Comparison of ENCODE assay signal across 11 cellular contexts in the genomic region with DNA sequence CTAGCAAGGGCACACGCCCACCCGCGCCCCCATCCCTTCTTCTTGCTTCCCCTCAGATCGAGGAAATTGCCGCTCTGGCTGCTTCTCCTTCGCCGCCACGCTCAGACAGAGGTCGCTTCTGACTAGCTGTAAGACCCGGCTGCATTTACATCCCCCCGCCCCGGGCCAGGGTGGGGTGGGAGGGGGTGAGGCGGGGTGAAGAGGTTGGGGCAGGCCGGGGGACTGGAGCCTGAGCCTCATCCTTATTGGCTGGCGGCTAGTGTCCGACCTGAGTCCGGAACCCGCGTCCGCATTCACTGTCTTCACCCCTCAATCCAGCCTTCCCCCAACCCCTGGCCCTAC. TPM values are rescaled to one million over a fixed set of nuclear protein-coding genes. Genes with fewer than 3 reads are reported as not detected.
DNase-seq lines count a peak whose midpoint lies in the region; ATAC-seq, FAIRE-seq and TF ChIP-seq lines count a peak whose summit lies in the region.
"Had no signal": no experiment of that assay in that cellular context is flagged by ENCODE, and none has a peak within 500 bp of the region (broad histone marks: within the 10 kb centered on the region; RNA-seq: fewer than 3 reads in every experiment).

No MANE protein-coding gene starts in this region.

- H3K4me1 ChIP-seq in H9 (ENCODE audit: insufficient read depth, low read length) (peaks cover 6% of the 10 kb centered on the region), small intestine (ENCODE audit: control insufficient read depth in 2 of 2, insufficient read depth in 1 of 2, low read depth in 1 of 2, low read length in 1 of 2) (peaks cover 2 to 6% of the 10 kb centered on the region in 2 donors)

- peak; percentile 98 for DNase-seq in H9
- DNase-seq in activated B cell treated with CpG ODN at 0.5 μM for 24 hours: no peak
- peak; percentile 85 for DNase-seq in islet precursor cell
- DNase-seq in small intestine: peak; percentile 37
- DNase-seq in NCI-H446 (lab: John Stamatoyannopoulos, UW): no peak
- DNase-seq in GM19238 (ENCODE audit: insufficient read length, low spot score): no peak
- no peak for DNase-seq in stimulated activated CD4-positive, alpha-beta T cell treated with anti-CD3 and anti-CD28 coated beads, Interleukin-4, amount 100 ng/mL, for 24 hours
- no peak for DNase-seq in NCI-H2196 treated with DMSO at 0.1 percent for 48 hours (lab: John Stamatoyannopoulos, UW; ENCODE audit: unreplicated experiment)

- no peak overlapping the region for H2BK12ac ChIP-seq in H9 (ENCODE audit: insufficient read length, low read depth, low read length)

- H3K18ac ChIP-seq in H9 (ENCODE audit: insufficient read length, low read depth, low read length): peak overlapping the region; percentile 47

- CTCF ChIA-PET in activated B cell treated with CpG ODN at 0.5 μM for 24 hours (lab: Charles Lee): no interaction called here

- no peaks in the 10 kb centered on the region for H4K20me1 ChIP-seq in H9 (ENCODE audit: control insufficient read depth, insufficient read depth, insufficient read length)

- H3K23ac ChIP-seq in H9 (ENCODE audit: insufficient read length, low read depth, low read length): no peak overlapping the region

- H3K27me3 ChIP-seq in H9 (ENCODE audit: insufficient read depth, low read length) (peaks cover 31% of the 10 kb centered on the region; the same call in 1 of the 2 replicates), small intestine (ENCODE audit: control insufficient read depth in 2 of 2, insufficient read depth in 2 of 2, low read length in 2 of 2) (peaks cover 0 to 54% of the 10 kb centered on the region in 2 donors)

- H3K27ac Mint-ChIP-seq in H9 (peak overlapping the region in 2 of 3 experiments; percentile 72 to 75; a peak in 2 of 7 replicates), activated B cell treated with CpG ODN at 0.5 μM for 24 hours (no peak overlapping the region)
- H3K27ac Mint-ChIP-seq: activated naive CD4-positive, alpha-beta T cell treated with anti-CD3 and anti-CD28 coated beads, Interleukin-2, amount 50 U/mL, for 24 hours; T-helper 2 cell treated with Interferon-gamma antibody and Interleukin-4, amounts not matched to agents 5 μg/mL and 100 μg/mL, for 36 hours had no signal

- H3K36me3 ChIP-seq in small intestine (ENCODE audit: control insufficient read depth in 2 of 2, insufficient read depth in 2 of 2, low read length in 2 of 2): no peaks in the 10 kb centered on the region

- H4K8ac ChIP-seq in H9 (replicated peaks; ENCODE audit: insufficient read length, low read depth, low read length): no peak overlapping the region

- H3T11ph ChIP-seq in H9 (ENCODE audit: low read length): no peak overlapping the region

- H3K4me2 ChIP-seq in H9 (ENCODE audit: insufficient read depth, insufficient read length, low read length): peak overlapping the region; percentile 100

- no peak overlapping the region for H4K5ac ChIP-seq in H9 (ENCODE audit: insufficient read length, low read depth, low read length)

- H3K27ac ChIP-seq in H9 (ENCODE audit: insufficient read length, low read depth, low read length) (no peak overlapping the region), small intestine (ENCODE audit: low read depth in 1 of 2, low read length in 1 of 2) (peak overlapping the region; percentile 69 to 91)

- no peak overlapping the region for H2AK5ac ChIP-seq in H9 (ENCODE audit: insufficient read length, low read length)

- H2BK5ac ChIP-seq in H9 (ENCODE audit: insufficient read length, low read length): no peak overlapping the region

- intact Hi-C loops in activated B cell treated with CpG ODN at 0.5 μM for 24 hours (cut with micrococcal nuclease): loop anchor here (2.0 to 5.0 kb wide), 2 partner anchors 268 to 449 kb away; no protein-coding TSS in a partner anchor

- no peak overlapping the region for H2AFZ ChIP-seq in H9 (ENCODE audit: low read length)

- peak overlapping the region; percentile 71 to 90 for H3K4me3 Mint-ChIP-seq in H9
- H3K4me3 Mint-ChIP-seq in activated B cell treated with CpG ODN at 0.5 μM for 24 hours: peak overlapping the region; percentile 76
- H3K4me3 Mint-ChIP-seq: activated naive CD4-positive, alpha-beta T cell treated with anti-CD3 and anti-CD28 coated beads, Interleukin-2, amount 50 U/mL, for 24 hours; T-helper 2 cell treated with Interferon-gamma antibody and Interleukin-4, amounts not matched to agents 5 μg/mL and 100 μg/mL, for 36 hours had no signal

- TF ChIP-seq CTCF in H9 (conservative IDR thresholded peaks at IDR 0.05) (no peak), activated B cell treated with CpG ODN at 0.5 μM for 24 hours (IDR thresholded peaks at IDR 0.05) (no peak)

- no peak overlapping the region for H3K56ac ChIP-seq in H9 (ENCODE audit: insufficient read length, low read depth, low read length)

- FAIRE-seq in small intestine (lab: Jason Lieb, UNC): no peak
- FAIRE-seq: H54 had no signal

- peaks cover 75% of the 10 kb centered on the region for H3K23me2 ChIP-seq in H9 (ENCODE audit: insufficient read length, low read depth, low read length, poor library complexity, severe bottlenecking)

- H3K79me1 ChIP-seq in H9 (ENCODE audit: insufficient read depth, low read depth, low read length, poor library complexity, severe bottlenecking): no peaks in the 10 kb centered on the region

- H3K9me3 ChIP-seq in H9 (ENCODE audit: control insufficient read depth, low read depth, low read length) (no peaks in the 10 kb centered on the region), small intestine (ENCODE audit: control insufficient read depth, low read depth) (no peaks in the 10 kb centered on the region)

- no peak overlapping the region for H2BK15ac ChIP-seq in H9 (ENCODE audit: low read depth, low read length)

- H4K91ac ChIP-seq in H9 (ENCODE audit: insufficient read length, low read depth, low read length): no peak overlapping the region

- H2BK120ac ChIP-seq in H9 (ENCODE audit: low read depth, low read length, poor library complexity, severe bottlenecking): no peak overlapping the region

- peak overlapping the region; percentile 42 for H3K9ac ChIP-seq in H9 (ENCODE audit: extremely low read depth, insufficient read length, low read length)

- ATAC-seq in activated B cell treated with CpG ODN at 0.5 μM for 24 hours (ENCODE audit: low read depth): no peak

- H3K14ac ChIP-seq in H9 (ENCODE audit: insufficient read depth, low read length): no peak overlapping the region

- H3K36me3 Mint-ChIP-seq in H9 (ENCODE audit: insufficient read depth in 1 of 3, low read depth in 3 of 3): no peaks in the 10 kb centered on the region; a peak in 1 of 7 replicates
- H3K36me3 Mint-ChIP-seq in activated B cell treated with CpG ODN at 0.5 μM for 24 hours (ENCODE audit: low read depth): no peaks in the 10 kb centered on the region
- H3K36me3 Mint-ChIP-seq: activated naive CD4-positive, alpha-beta T cell treated with anti-CD3 and anti-CD28 coated beads, Interleukin-2, amount 50 U/mL, for 24 hours had no signal

- H3K4me1 Mint-ChIP-seq in H9 (peaks cover 52 to 61% of the 10 kb centered on the region in 2 experiments), activated B cell treated with CpG ODN at 0.5 μM for 24 hours (peaks cover 40% of the 10 kb centered on the region)

- H3K27me3 Mint-ChIP-seq in H9 (ENCODE audit: low read depth) (peaks cover 40% of the 10 kb centered on the region), activated B cell treated with CpG ODN at 0.5 μM for 24 hours (peaks cover 57% of the 10 kb centered on the region)

- no peaks in the 10 kb centered on the region for H3K79me2 ChIP-seq in H9 (ENCODE audit: insufficient read depth, low read length)

- peak overlapping the region; percentile 59 to 81 for H3K4me3 ChIP-seq in small intestine (ENCODE audit: low read depth in 1 of 2, low read length in 2 of 2)

- no CpG with 5 or more reads among the region's 20 CpGs for WGBS in H9 (ENCODE audit: extremely low coverage, insufficient read length, low lambda C conversion rate)
- 2 to 8% (median 5%) methylated on average over 17 to 20 of the region's 20 CpGs for WGBS in small intestine, 3 donors

- POLR2A ChIA-PET in activated B cell treated with CpG ODN at 0.5 μM for 24 hours (lab: Charles Lee): no interaction called here

- H3K4ac ChIP-seq in H9 (ENCODE audit: low read depth, low read length): no peak overlapping the region

- no peak overlapping the region for H2BK20ac ChIP-seq in H9 (ENCODE audit: low read depth, low read length, poor library complexity, severe bottlenecking)

- H3K9me3 Mint-ChIP-seq in H9: peaks cover 3 to 5% of the 10 kb centered on the region in 2 experiments; a peak in 2 of 5 replicates
- H3K9me3 Mint-ChIP-seq in activated B cell treated with CpG ODN at 0.5 μM for 24 hours: no peaks in the 10 kb centered on the region
- H3K9me3 Mint-ChIP-seq: activated naive CD4-positive, alpha-beta T cell treated with anti-CD3 and anti-CD28 coated beads, Interleukin-2, amount 50 U/mL, for 24 hours; T-helper 2 cell treated with Interferon-gamma antibody and Interleukin-4, amounts not matched to agents 5 μg/mL and 100 μg/mL, for 36 hours had no signal

RNA-seq across cellular contexts. Expression of a gene that starts 11.1 kb away (rescaled TPM):
- total RNA-seq in H9 (2021) (4.7 and 4.8 TPM in 2 replicates), activated B cell treated with CpG ODN at 0.5 μM for 24 hours (0.05 and 0.07 TPM in 2 replicates)
- polyA plus RNA-seq in small intestine: 10 to 100 TPM; 14.1 to 21.5 (median 16.1) TPM

Comparison
In these comparisons a context has a peak if more than half of its experiments do, and no peak if none do; other contexts are left out.
1. DNase-seq: peak in H9 (single experiment), islet precursor cell (single experiment) and small intestine (single experiment); none in activated B cell treated with CpG ODN at 0.5 μM for 24 hours (single experiment), NCI-H446 (0 of 2), GM19238 (single experiment), stimulated activated CD4-positive, alpha-beta T cell treated with anti-CD3 and anti-CD28 coated beads, Interleukin-4, amount 100 ng/mL, for 24 hours (single experiment) and NCI-H2196 treated with DMSO at 0.1 percent for 48 hours (single experiment).